ENCODE assay signal across 32 cellular contexts in genomic region chr12:31781894-31782540, GRCh38.
"Had no signal": no experiment of that assay in that cellular context is flagged by ENCODE, and none has a peak within 500 bp of the region (broad histone marks: within the 10 kb centered on the region; RNA-seq: fewer than 3 reads in every experiment).

No MANE protein-coding gene starts in this region.

- FAIRE-seq: keratinocyte, pancreas had no signal

- H3K9me3 ChIP-seq: adrenal gland, ascending aorta, pancreas, psoas muscle, thyroid gland, upper lobe of right lung had no signal

- H3K36me3 ChIP-seq: adrenal gland, ascending aorta, gastroesophageal sphincter, pancreas, thyroid gland, upper lobe of right lung had no signal

- H3K4me1 ChIP-seq: adrenal gland, ascending aorta, gastroesophageal sphincter, pancreas, psoas muscle, thyroid gland, upper lobe of right lung had no signal

- H3K27ac Mint-ChIP-seq: activated naive CD8-positive, alpha-beta T cell treated with anti-CD3 and anti-CD28 coated beads for 36 hours; activated T-helper 17 cell treated with anti-CD3 and anti-CD28 coated beads, Interleukin-2, amount 50 U/mL, for 72 hours; brain; stimulated activated memory B cell treated with anti-CD40 and anti-IgM and Interleukin-4, amounts not matched to agents 10 μg/mL and 1 μg/mL and 100 μg/mL, for 72 hours; stimulated activated naive CD8-positive, alpha-beta T cell treated with anti-CD3 and anti-CD28 coated beads, Interleukin-15, amount 100 ng/mL, for 72 hours had no signal

- H3K4me2 ChIP-seq: smooth muscle cell had no signal

- H3K36me3 Mint-ChIP-seq: brain had no signal

- H3K27ac ChIP-seq: adrenal gland, ascending aorta, coronary artery, dorsolateral prefrontal cortex, gastroesophageal sphincter, pancreas, psoas muscle, thyroid gland, upper lobe of right lung had no signal

- H3K4me1 Mint-ChIP-seq: brain had no signal

- H3K4me3 ChIP-seq: adrenal gland, ascending aorta, coronary artery, dorsolateral prefrontal cortex, gastroesophageal sphincter, pancreas, psoas muscle, smooth muscle cell, thyroid gland, upper lobe of right lung had no signal

- H3K27me3 Mint-ChIP-seq: activated naive CD8-positive, alpha-beta T cell treated with anti-CD3 and anti-CD28 coated beads for 36 hours; activated T-helper 17 cell treated with anti-CD3 and anti-CD28 coated beads, Interleukin-2, amount 50 U/mL, for 72 hours; brain; naive thymus-derived CD4-positive, alpha-beta T cell; stimulated activated memory B cell treated with anti-CD40 and anti-IgM and Interleukin-4, amounts not matched to agents 10 μg/mL and 1 μg/mL and 100 μg/mL, for 72 hours; stimulated activated naive CD8-positive, alpha-beta T cell treated with anti-CD3 and anti-CD28 coated beads, Interleukin-15, amount 100 ng/mL, for 72 hours had no signal

- ATAC-seq: activated CD4-positive, CD25-positive, alpha-beta regulatory T cell treated with anti-CD3 and anti-CD28 coated beads, Interleukin-2, amount 50 U/mL, for 24 hours; activated T-cell treated with anti-CD3 and anti-CD28 coated beads, Interleukin-2, amount 50 U/mL, for 4 hours; activated T-helper 17 cell treated with anti-CD3 and anti-CD28 coated beads, Interleukin-2, amount 50 U/mL, for 72 hours; gastroesophageal sphincter; left cardiac atrium; naive thymus-derived CD4-positive, alpha-beta T cell; pancreas; psoas muscle; stimulated activated memory B cell treated with anti-CD40 and anti-IgM and Interleukin-4, amounts not matched to agents 10 μg/mL and 1 μg/mL and 100 μg/mL, for 72 hours; stimulated activated naive CD8-positive, alpha-beta T cell treated with anti-CD3 and anti-CD28 coated beads, Interleukin-15, amount 100 ng/mL, for 72 hours; upper lobe of right lung had no signal

- DNase-seq: activated CD4-positive, alpha-beta T cell treated with anti-CD3 and anti-CD28 coated beads for 48 hours; activated CD4-positive, alpha-beta T cell treated with anti-CD3 and anti-CD28 coated beads, Interleukin-2, amount 50 U/mL, for 48 hours; activated naive CD4-positive, alpha-beta T cell; activated naive CD8-positive, alpha-beta T cell treated with anti-CD3 and anti-CD28 coated beads for 36 hours; activated T-cell treated with anti-CD3 and anti-CD28 coated beads, Interleukin-2, amount 50 U/mL, for 4 hours; adrenal gland; dorsolateral prefrontal cortex; effector memory CD4-positive, alpha-beta T cell; hippocampal formation; left cardiac atrium; midbrain; naive thymus-derived CD4-positive, alpha-beta T cell; nucleus accumbens; pancreas; psoas muscle; stimulated activated CD4-positive, alpha-beta T cell treated with anti-CD3 and anti-CD28 coated beads, Interleukin-1b, Interleukin-23, amount 100 ng/mL, for 48 hours; stimulated activated CD4-positive, alpha-beta T cell treated with anti-CD3 and anti-CD28 coated beads, Interleukin-4, amount 100 ng/mL, for 4 hours; stimulated activated CD8-positive, alpha-beta memory T cell treated with anti-CD3 and anti-CD28 coated beads, Interleukin-4, amount 100 ng/mL, for 48 hours; stimulated activated naive CD8-positive, alpha-beta T cell treated with anti-CD3 and anti-CD28 coated beads, Interleukin-15, amount 100 ng/mL, for 72 hours; substantia nigra; T-helper 1 cell; thyroid gland; upper lobe of right lung had no signal

- H3K4me3 Mint-ChIP-seq: activated naive CD8-positive, alpha-beta T cell treated with anti-CD3 and anti-CD28 coated beads for 36 hours; activated T-cell treated with anti-CD3 and anti-CD28 coated beads, Interleukin-2, amount 50 U/mL, for 4 hours; activated T-helper 17 cell treated with anti-CD3 and anti-CD28 coated beads, Interleukin-2, amount 50 U/mL, for 72 hours; brain; naive thymus-derived CD4-positive, alpha-beta T cell; stimulated activated memory B cell treated with anti-CD40 and anti-IgM and Interleukin-4, amounts not matched to agents 10 μg/mL and 1 μg/mL and 100 μg/mL, for 72 hours; stimulated activated naive CD8-positive, alpha-beta T cell treated with anti-CD3 and anti-CD28 coated beads, Interleukin-15, amount 100 ng/mL, for 72 hours had no signal

- H3K27me3 ChIP-seq: adrenal gland, ascending aorta, dorsolateral prefrontal cortex, gastroesophageal sphincter, pancreas, thyroid gland, upper lobe of right lung had no signal
